7 cellular contexts compared by ENCODE assay signal in genomic region chr9:92145784-92146183, GRCh38. TPM values are rescaled to one million over a fixed set of nuclear protein-coding genes. Genes with fewer than 3 reads are reported as not detected.
DNase-seq lines count a peak whose midpoint lies in the region; ATAC-seq, FAIRE-seq and TF ChIP-seq lines count a peak whose summit lies in the region.
"Not testable (repeated sequence)": the region's sequence is repeated elsewhere in the genome, so short reads cannot be mapped to it uniquely, and the experiment has no call there.

No MANE protein-coding gene starts in this region.

- not testable (repeated sequence) for H3K4me1 Mint-ChIP-seq in activated CD4-positive, alpha-beta T cell treated with anti-CD3 and anti-CD28 coated beads for 36 hours
- peaks cover 45% of the 10 kb centered on the region for H3K4me1 Mint-ChIP-seq in endothelial cell (ENCODE audit: unreplicated experiment)
- H3K4me1 Mint-ChIP-seq in nephron progenitor cell: peaks cover 57% of the 10 kb centered on the region
- peaks cover 22% of the 10 kb centered on the region for H3K4me1 Mint-ChIP-seq in type B pancreatic cell (ENCODE audit: unreplicated experiment)

- H3K9me3 Mint-ChIP-seq in activated CD4-positive, alpha-beta T cell treated with anti-CD3 and anti-CD28 coated beads for 36 hours (ENCODE audit: low read depth); endothelial cell (ENCODE audit: unreplicated experiment); nephron progenitor cell; type B pancreatic cell: not testable (repeated sequence)

- H2BK20ac ChIP-seq in IMR-90 (ENCODE audit: low read depth, low read length): peak overlapping the region; percentile 31

- peak overlapping the region; percentile 87 to 97 for H4K8ac ChIP-seq in IMR-90 (ENCODE audit: low read depth in 2 of 2, low read length in 2 of 2)

- H3K9me1 ChIP-seq in IMR-90 (ENCODE audit: insufficient read depth, low read length): peaks cover 24% of the 10 kb centered on the region
- not testable (repeated sequence) for H3K9me1 ChIP-seq in K562 (ENCODE audit: control insufficient read depth, insufficient read depth, low read length)

- peak overlapping the region; percentile 99 for H2BK5ac ChIP-seq in IMR-90 (ENCODE audit: low read depth, low read length, poor library complexity, severe bottlenecking)

- H3K79me2 ChIP-seq in K562 (ENCODE audit: control insufficient read depth, insufficient read depth, low read length): not testable (repeated sequence)

- H2AK5ac ChIP-seq in IMR-90 (ENCODE audit: low read depth, low read length): peak overlapping the region; percentile 99

- FAIRE-seq in A549 (lab: Jason Lieb, UNC): not testable (repeated sequence)
- FAIRE-seq in K562 (lab: Jason Lieb, UNC): peak; percentile 55

- POLR2A ChIA-PET in A549 (lab: Yijun Ruan, JAX); activated CD4-positive, alpha-beta T cell treated with anti-CD3 and anti-CD28 coated beads for 36 hours (lab: Charles Lee); K562 (lab: Yijun Ruan, JAX): not testable (repeated sequence)
- POLR2A ChIA-PET in IMR-90 (lab: Charles Lee; ENCODE audit: unreplicated experiment): interaction anchor here (0.6 kb wide), 2 partner anchors 216 to 448 kb away, joined by 3 to 8 read pairs; no protein-coding TSS in a partner anchor

- not testable (repeated sequence) for H3K4me3 Mint-ChIP-seq in activated CD4-positive, alpha-beta T cell treated with anti-CD3 and anti-CD28 coated beads for 36 hours; endothelial cell (ENCODE audit: unreplicated experiment); nephron progenitor cell
- H3K4me3 Mint-ChIP-seq in type B pancreatic cell: peak overlapping the region; percentile 38

- peaks cover 22% of the 10 kb centered on the region for H3K4me1 ChIP-seq in A549
- peaks cover 37% of the 10 kb centered on the region for H3K4me1 ChIP-seq in IMR-90 (ENCODE audit: control insufficient read depth, insufficient read depth, low read length)
- peaks cover 14 to 25% of the 10 kb centered on the region in 2 experiments for H3K4me1 ChIP-seq in K562 (replicated peaks in 1 of 2; ENCODE audit: control insufficient read depth in 2 of 2, insufficient read depth in 2 of 2, low read length in 2 of 2)

- H3K27ac Mint-ChIP-seq in activated CD4-positive, alpha-beta T cell treated with anti-CD3 and anti-CD28 coated beads for 36 hours: peak overlapping the region; percentile 9
- peak overlapping the region; percentile 40 for H3K27ac Mint-ChIP-seq in endothelial cell (ENCODE audit: unreplicated experiment)
- peak overlapping the region; percentile 82 for H3K27ac Mint-ChIP-seq in nephron progenitor cell
- H3K27ac Mint-ChIP-seq in type B pancreatic cell: peak overlapping the region; percentile 43

- TF ChIP-seq EP300 in A549 (IDR thresholded peaks at IDR 0.05); K562 (IDR thresholded peaks at IDR 0.05; ENCODE audit: low read length): not testable (repeated sequence)

- WGBS in A549 (ENCODE audit: missing lambda C conversion rate): 97% methylated on average over 3 of the region's 3 CpGs
- WGBS in IMR-90 (ENCODE audit: extremely low coverage in 2 of 2, insufficient read length in 1 of 2), 2 experiments: 100% methylated on average over 3 of the region's 3 CpGs; no CpG with 5 or more reads in 1 of the 2 experiments
- WGBS in K562 (ENCODE audit: insufficient coverage, low coverage, missing lambda C conversion rate): 91% methylated on average over 2 of the region's 3 CpGs

- H3K4ac ChIP-seq in IMR-90 (ENCODE audit: low read depth, low read length): peak overlapping the region; percentile 98

- not testable (repeated sequence) for H3K36me3 Mint-ChIP-seq in activated CD4-positive, alpha-beta T cell treated with anti-CD3 and anti-CD28 coated beads for 36 hours (ENCODE audit: low read depth); endothelial cell (ENCODE audit: low read depth, unreplicated experiment); nephron progenitor cell (ENCODE audit: low read depth); type B pancreatic cell

- ATAC-seq in A549; IMR-90 (ENCODE audit: low read depth); activated CD4-positive, alpha-beta T cell treated with anti-CD3 and anti-CD28 coated beads for 36 hours; K562: not testable (repeated sequence)

- intact Hi-C loops in IMR-90 (cut with micrococcal nuclease); activated CD4-positive, alpha-beta T cell treated with anti-CD3 and anti-CD28 coated beads for 36 hours (cut with DNase I, micrococcal nuclease); K562 (cut with micrococcal nuclease): not testable (repeated sequence)

- H2AK9ac ChIP-seq in IMR-90 (replicated peaks; ENCODE audit: low read depth, low read length, poor library complexity): peak overlapping the region; percentile 60

- TF ChIP-seq POLR2A in A549 (IDR thresholded peaks at IDR 0.05; ENCODE audit: low read length); IMR-90 (IDR thresholded peaks at IDR 0.05; ENCODE audit: low read depth, low read length); K562 (conservative IDR thresholded peaks at IDR 0.05): not testable (repeated sequence)

- peak overlapping the region; percentile 41; the same call in 1 of the 2 replicates for H3K23ac ChIP-seq in IMR-90 (ENCODE audit: low read depth, low read length)

- not testable (repeated sequence) for TF ChIP-seq CTCF in A549 (IDR thresholded peaks at IDR 0.05); IMR-90 (conservative IDR thresholded peaks at IDR 0.05; ENCODE audit: low read depth, low read length); K562 (IDR thresholded peaks at IDR 0.05 in 2 of 3, conservative IDR thresholded peaks at IDR 0.05 in 1 of 3; ENCODE audit: insufficient read depth in 2 of 3, low read depth in 1 of 3, low read length in 3 of 3); endothelial cell (IDR thresholded peaks at IDR 0.05; ENCODE audit: unreplicated experiment); nephron progenitor cell (IDR thresholded peaks at IDR 0.05); type B pancreatic cell (conservative IDR thresholded peaks at IDR 0.05)

- H2BK15ac ChIP-seq in IMR-90 (ENCODE audit: low read depth, low read length): peak overlapping the region; percentile 96; the same call in 2 of the 3 replicates

- peaks cover 41% of the 10 kb centered on the region for H3K36me3 ChIP-seq in IMR-90 (ENCODE audit: control insufficient read depth, insufficient read depth, low read length)
- H3K36me3 ChIP-seq in K562 (ENCODE audit: control insufficient read depth, insufficient read depth, low read length): not testable (repeated sequence)

- TF ChIP-seq RAD21 in A549 (conservative IDR thresholded peaks at IDR 0.05 in 1 of 2, IDR thresholded peaks at IDR 0.05 in 1 of 2); IMR-90 (IDR thresholded peaks at IDR 0.05; ENCODE audit: low read length); K562 (CRISPR knock-in tag; conservative IDR thresholded peaks at IDR 0.05 in 1 of 2, IDR thresholded peaks at IDR 0.05 in 1 of 2): not testable (repeated sequence)

- H3K14ac ChIP-seq in IMR-90 (replicated peaks; ENCODE audit: low read depth, low read length): peak overlapping the region; percentile 95

- H3K79me1 ChIP-seq in IMR-90 (ENCODE audit: low read depth in 1 of 2, low read length in 2 of 2): peaks cover 21 to 75% of the 10 kb centered on the region in 2 experiments

- CTCF ChIA-PET in A549 (lab: Yijun Ruan, JAX) (interaction anchor here (0.8 to 2.1 kb wide), 4 partner anchors 11 to 645 kb away, joined by 3 to 7 read pairs (median 4); no protein-coding TSS in a partner anchor), K562 (lab: Yijun Ruan, JAX; ENCODE audit: low intra/inter-chr PET ratio) (interaction anchor here (0.6 kb wide), 1 partner anchor 1309 kb away, joined by 3 read pairs; no protein-coding TSS in a partner anchor)
- CTCF ChIA-PET in IMR-90 (lab: Yijun Ruan, JAX); activated CD4-positive, alpha-beta T cell treated with anti-CD3 and anti-CD28 coated beads for 36 hours (lab: Charles Lee): not testable (repeated sequence)

- H3K27me3 Mint-ChIP-seq in activated CD4-positive, alpha-beta T cell treated with anti-CD3 and anti-CD28 coated beads for 36 hours: peaks cover 44% of the 10 kb centered on the region
- H3K27me3 Mint-ChIP-seq in endothelial cell (ENCODE audit: unreplicated experiment): not testable (repeated sequence)
- H3K27me3 Mint-ChIP-seq in nephron progenitor cell (ENCODE audit: low read depth, poor library complexity): peaks cover 44% of the 10 kb centered on the region
- H3K27me3 Mint-ChIP-seq in type B pancreatic cell: peaks cover 25% of the 10 kb centered on the region

- H3K4me3 ChIP-seq in A549; IMR-90 (ENCODE audit: insufficient read depth, low read depth, low read length); K562: not testable (repeated sequence)

- in situ Hi-C loops in IMR-90 (cut with MboI; ENCODE audit: low sequenced_read_pairs); K562 (cut with MboI): not testable (repeated sequence)

- not testable (repeated sequence) for H3K9me3 ChIP-seq in A549; IMR-90 (ENCODE audit: control insufficient read depth, insufficient read depth, low read length); K562 (replicated peaks; ENCODE audit: control insufficient read depth, insufficient read depth, low read depth, low read length)

- peak overlapping the region; percentile 85 for H3K18ac ChIP-seq in IMR-90 (ENCODE audit: low read depth, low read length)

- dilution Hi-C loops in IMR-90 (cut with HindIII; ENCODE audit: low sequenced_read_pairs, unreplicated experiment): not testable (repeated sequence)

- H2AFZ ChIP-seq in IMR-90 (replicated peaks; ENCODE audit: low read length, poor library complexity); K562 (ENCODE audit: low read depth, low read length): not testable (repeated sequence)

- peak overlapping the region; percentile 96 for H4K5ac ChIP-seq in IMR-90 (ENCODE audit: low read depth, low read length)

- H4K20me1 ChIP-seq in IMR-90 (ENCODE audit: insufficient read depth, low read length); K562 (replicated peaks; ENCODE audit: control insufficient read depth, insufficient read depth, low read length): not testable (repeated sequence)

- not testable (repeated sequence) for H3K4me2 ChIP-seq in A549; IMR-90 (ENCODE audit: low read depth, low read length); K562 (ENCODE audit: insufficient read depth, low read length)

- H2BK120ac ChIP-seq in IMR-90 (ENCODE audit: low read depth, low read length): peak overlapping the region; percentile 98

- peak overlapping the region; percentile 100 for H4K91ac ChIP-seq in IMR-90 (ENCODE audit: insufficient read depth, low read depth, low read length)

- H3K56ac ChIP-seq in IMR-90 (ENCODE audit: extremely low read depth, insufficient read depth, low read length): peak overlapping the region; percentile 97; the same call in 1 of the 2 replicates

- DNase-seq in A549 (ENCODE audit: low read depth in 1 of 2, low spot score in 1 of 2); IMR-90; activated CD4-positive, alpha-beta T cell treated with anti-CD3 and anti-CD28 coated beads for 36 hours; K562 (ENCODE audit: extremely low read depth in 1 of 4, low spot score in 3 of 4); endothelial cell (ENCODE audit: low spot score); nephron progenitor cell; type B pancreatic cell (ENCODE audit: extremely low spot score, unreplicated experiment): not testable (repeated sequence)

- H3K27me3 ChIP-seq in IMR-90 (ENCODE audit: control insufficient read depth, insufficient read depth, low read length); K562 (ENCODE audit: control insufficient read depth in 2 of 2, insufficient read depth in 2 of 2, low read length in 2 of 2): not testable (repeated sequence)

- peak overlapping the region; percentile 92 to 97 for H3K27ac ChIP-seq in A549
- peak overlapping the region; percentile 99 for H3K27ac ChIP-seq in IMR-90 (ENCODE audit: insufficient read depth, low read length)
- not testable (repeated sequence) for H3K27ac ChIP-seq in K562 (ENCODE audit: extremely low read depth, low read depth, low read length)

- H3K9ac ChIP-seq in IMR-90 (ENCODE audit: low read depth, low read length): peak overlapping the region; percentile 61
- not testable (repeated sequence) for H3K9ac ChIP-seq in K562 (ENCODE audit: insufficient read depth in 1 of 2, low read depth in 2 of 2, low read length in 2 of 2)

- not testable (repeated sequence) for BruUV-seq in IMR-90 (replicated peaks; lab: Mats Ljungman, UMichigan); K562 (replicated peaks; lab: Mats Ljungman, UMichigan)

RNA-seq across cellular contexts. Expression of gene SPTLC1, which starts 30.6 kb away (rescaled TPM):
- polyA plus RNA-seq in A549 (2011; rRNA removed) (112 and 122 TPM in 2 replicates), A549 (2017; fragmentation: RNase III; extraction: RNeasy Plus Mini Kit Qiagen cat#74134 plus additional on column Dnase treatment) (63.6 to 63.7 TPM (median 63.6 TPM) in 3 replicates), IMR-90 (2012; rRNA removed) (59.9 and 65.7 TPM in 2 replicates), K562 (2011; rRNA removed) (78.2 and 95.3 TPM in 2 replicates), K562 (2014; fragmentation: Illumina TruSeq; extraction: Trizol) (77.9 and 101 TPM in 2 replicates), K562 (2014; fragmentation: Nextera tagmentation; extraction: Ambion mirVana) (100 to 1,000 TPM; 109 to 125 TPM), K562 (2014; rRNA removed) (77.9 and 83.2 TPM in 2 replicates)
- polyA plus RNA-seq in A549 (2012; cell fraction: cytosol; rRNA removed): 35.7 and 36.2 TPM in 2 replicates
- 33.2 and 34.5 TPM in 2 replicates for polyA plus RNA-seq in A549 (2012; cell fraction: nucleus; rRNA removed)
- polyA minus RNA-seq in A549 (2011; rRNA and poly(A)+ RNA removed): 56.3 and 77.0 TPM in 2 replicates
- total RNA-seq in IMR-90 (2012; rRNA removed) (92.7 and 95.8 TPM in 2 replicates), K562 (2014; rRNA removed) (65.1 and 70.3 TPM in 2 replicates), K562 (2014; rRNA removed; fragmentation: Illumina TruSeq; extraction: Trizol) (84.5 and 90.3 TPM in 2 replicates), K562 (2015; rRNA removed; fragmentation: Illumina TruSeq; extraction: Trizol) (76.6 and 84.5 TPM in 2 replicates), K562 (2021) (58.8 and 67.0 TPM in 2 replicates), endothelial cell (ENCODE audit: unreplicated experiment) (69.2 TPM), type B pancreatic cell (ENCODE audit: low replicate concordance) (66.1 and 78.1 TPM in 2 replicates)
- 16.7 and 23.9 TPM in 2 replicates for polyA plus RNA-seq in IMR-90 (2012; cell fraction: cytosol; rRNA removed)
- polyA plus RNA-seq in IMR-90 (2012; cell fraction: nucleus; rRNA removed; ENCODE audit: low replicate concordance): 32.2 and 53.4 TPM in 2 replicates
- total RNA-seq in activated CD4-positive, alpha-beta T cell treated with anti-CD3 and anti-CD28 coated beads for 36 hours: 10 to 100 TPM; 45.9 to 46.6 TPM
- 120 and 200 TPM in 2 replicates for total RNA-seq in K562 (2011; cell fraction: chromatin; rRNA removed; ENCODE audit: low replicate concordance)
- total RNA-seq in K562 (2011; cell fraction: nucleolus; rRNA removed): 104 and 129 TPM in 2 replicates
- 165 and 206 TPM in 2 replicates for total RNA-seq in K562 (2011; cell fraction: nucleoplasm; rRNA removed)
- polyA plus RNA-seq in K562 (2011; cell fraction: cytosol; rRNA removed): 27.4 and 46.9 TPM in 2 replicates
- polyA plus RNA-seq in K562 (2011; cell fraction: nucleus; rRNA removed): 50.9 and 73.1 TPM in 2 replicates
- polyA plus RNA-seq in K562 (2012): 47.0 and 52.8 TPM in 2 replicates
- 97.3 and 98.2 TPM in 2 replicates for polyA minus RNA-seq in K562 (2011; rRNA and poly(A)+ RNA removed)
- 26.3 and 33.3 TPM in 2 replicates for polyA minus RNA-seq in K562 (2011; cell fraction: cytosol; rRNA and poly(A)+ RNA removed)
- 35.7 and 55.5 TPM in 2 replicates for polyA minus RNA-seq in K562 (2011; cell fraction: nucleus; rRNA and poly(A)+ RNA removed)

Comparison
In these comparisons a context has a peak if more than half of its experiments do, and no peak if none do; other contexts are left out.
1. H3K27ac Mint-ChIP-seq: peak in every context shown above with its lines; median percentile 82 in nephron progenitor cell; 43 in type B pancreatic cell; 40 in endothelial cell; 9 in activated CD4-positive, alpha-beta T cell treated with anti-CD3 and anti-CD28 coated beads for 36 hours.